Comparison of ENCODE assay signal across 17 cellular contexts in genomic region chr6:34692280-34692679, GRCh38.
"Had no signal": no experiment of that assay in that cellular context is flagged by ENCODE, and none has a peak within 500 bp of the region (broad histone marks: within the 10 kb centered on the region; RNA-seq: fewer than 3 reads in every experiment).

No MANE protein-coding gene starts in this region.

- H3K9me3 Mint-ChIP-seq: activated CD4-positive, alpha-beta memory T cell treated with anti-CD3 and anti-CD28 coated beads, Interleukin-2, amount 10 ng/mL, durations not matched to agents 7 days and 5 days; activated T-helper 17 cell treated with anti-CD3 and anti-CD28 coated beads, Interleukin-2, amount 50 U/mL, for 72 hours; mesothelial cell of epicardium; natural killer cell treated with Interleukin-12 subunit alpha and Interleukin-12 subunit beta and Interleukin-15 and Interleukin-18, amount 100 ng/mL, for 72 hours; stimulated activated naive B cell treated with anti-CD40 and anti-IgM and Interleukin-4, amounts not matched to agents 10 μg/mL and 1 μg/mL and 100 μg/mL, for 72 hours had no signal

- H3K27me3 ChIP-seq: dorsolateral prefrontal cortex, left lung, neutrophil had no signal

- H3K27ac Mint-ChIP-seq: activated CD4-positive, alpha-beta memory T cell treated with anti-CD3 and anti-CD28 coated beads, Interleukin-2, amount 10 ng/mL, durations not matched to agents 7 days and 5 days; activated CD8-positive, alpha-beta memory T cell treated with anti-CD3 and anti-CD28 coated beads, Interleukin-2, amount 10 ng/mL, durations not matched to agents 7 days and 5 days; activated naive CD8-positive, alpha-beta T cell treated with anti-CD3 and anti-CD28 coated beads, Interleukin-2, amount 10 ng/mL, durations not matched to agents 7 days and 5 days; activated T-helper 17 cell treated with anti-CD3 and anti-CD28 coated beads, Interleukin-2, amount 50 U/mL, for 72 hours; mesothelial cell of epicardium; natural killer cell treated with Interleukin-12 subunit alpha and Interleukin-12 subunit beta and Interleukin-15 and Interleukin-18, amount 100 ng/mL, for 72 hours; stimulated activated naive B cell treated with anti-CD40 and anti-IgM and Interleukin-4, amounts not matched to agents 10 μg/mL and 1 μg/mL and 100 μg/mL, for 72 hours; WTC11 had no signal

- H3K27ac ChIP-seq: dorsolateral prefrontal cortex, left lung, neutrophil, parathyroid adenoma had no signal

- DNase-seq: activated CD4-positive, alpha-beta memory T cell treated with anti-CD3 and anti-CD28 coated beads, Interleukin-2, amount 10 ng/mL, durations not matched to agents 7 days and 5 days; activated CD4-positive, alpha-beta T cell treated with anti-CD3 and anti-CD28 coated beads for 48 hours; activated CD8-positive, alpha-beta memory T cell treated with anti-CD3 and anti-CD28 coated beads, Interleukin-2, amount 10 ng/mL, durations not matched to agents 7 days and 5 days; activated naive CD4-positive, alpha-beta T cell treated with Interleukin-2 at 50 U/mL for 16 hours; activated naive CD8-positive, alpha-beta T cell treated with anti-CD3 and anti-CD28 coated beads, Interleukin-2, amount 10 ng/mL, durations not matched to agents 7 days and 5 days; amygdala; dorsolateral prefrontal cortex; hypothalamus; left lung; retina; stimulated activated naive B cell treated with anti-CD40 and anti-IgM and Interleukin-4, amounts not matched to agents 10 μg/mL and 1 μg/mL and 100 μg/mL, for 72 hours had no signal

- H3K27me3 Mint-ChIP-seq: activated CD4-positive, alpha-beta memory T cell treated with anti-CD3 and anti-CD28 coated beads, Interleukin-2, amount 10 ng/mL, durations not matched to agents 7 days and 5 days; activated CD8-positive, alpha-beta memory T cell treated with anti-CD3 and anti-CD28 coated beads, Interleukin-2, amount 10 ng/mL, durations not matched to agents 7 days and 5 days; activated naive CD8-positive, alpha-beta T cell treated with anti-CD3 and anti-CD28 coated beads, Interleukin-2, amount 10 ng/mL, durations not matched to agents 7 days and 5 days; activated T-helper 17 cell treated with anti-CD3 and anti-CD28 coated beads, Interleukin-2, amount 50 U/mL, for 72 hours; natural killer cell treated with Interleukin-12 subunit alpha and Interleukin-12 subunit beta and Interleukin-15 and Interleukin-18, amount 100 ng/mL, for 72 hours; stimulated activated naive B cell treated with anti-CD40 and anti-IgM and Interleukin-4, amounts not matched to agents 10 μg/mL and 1 μg/mL and 100 μg/mL, for 72 hours had no signal

- H3K9me3 ChIP-seq: left lung, neutrophil had no signal

- H3K4me3 Mint-ChIP-seq: activated CD4-positive, alpha-beta memory T cell treated with anti-CD3 and anti-CD28 coated beads, Interleukin-2, amount 10 ng/mL, durations not matched to agents 7 days and 5 days; activated CD8-positive, alpha-beta memory T cell treated with anti-CD3 and anti-CD28 coated beads, Interleukin-2, amount 10 ng/mL, durations not matched to agents 7 days and 5 days; activated naive CD8-positive, alpha-beta T cell treated with anti-CD3 and anti-CD28 coated beads, Interleukin-2, amount 10 ng/mL, durations not matched to agents 7 days and 5 days; activated T-helper 17 cell treated with anti-CD3 and anti-CD28 coated beads, Interleukin-2, amount 50 U/mL, for 72 hours; mesothelial cell of epicardium; natural killer cell treated with Interleukin-12 subunit alpha and Interleukin-12 subunit beta and Interleukin-15 and Interleukin-18, amount 100 ng/mL, for 72 hours; stimulated activated naive B cell treated with anti-CD40 and anti-IgM and Interleukin-4, amounts not matched to agents 10 μg/mL and 1 μg/mL and 100 μg/mL, for 72 hours; WTC11 had no signal

- H2AFZ ChIP-seq: parathyroid adenoma had no signal

- H3K9ac ChIP-seq: parathyroid adenoma had no signal

- H3K4me3 ChIP-seq: left lung had no signal

- ATAC-seq: activated CD8-positive, alpha-beta memory T cell treated with anti-CD3 and anti-CD28 coated beads, Interleukin-2, amount 10 ng/mL, durations not matched to agents 7 days and 5 days; activated T-helper 17 cell treated with anti-CD3 and anti-CD28 coated beads, Interleukin-2, amount 50 U/mL, for 72 hours; left lung; natural killer cell treated with Interleukin-12 subunit alpha and Interleukin-12 subunit beta and Interleukin-15 and Interleukin-18, amount 100 ng/mL, for 72 hours; stimulated activated naive B cell treated with anti-CD40 and anti-IgM and Interleukin-4, amounts not matched to agents 10 μg/mL and 1 μg/mL and 100 μg/mL, for 72 hours; WTC11 had no signal

- H3K36me3 ChIP-seq: left lung, neutrophil had no signal
